19 cellular contexts compared by ENCODE assay signal in genomic region chr3:43176666-43177065, GRCh38.
DNase-seq lines count a peak whose midpoint lies in the region; ATAC-seq lines count a peak whose summit lies in the region.
"Had no signal": no experiment of that assay in that cellular context is flagged by ENCODE, and none has a peak within 500 bp of the region (broad histone marks: within the 10 kb centered on the region; RNA-seq: fewer than 3 reads in every experiment).

No MANE protein-coding gene starts in this region.

- intact Hi-C loops in dendritic cell treated with granulocyte-macrophage colony-stimulating factor and Interleukin-4, amounts not matched to agents 40 ng/mL and 50 ng/mL, for 4 days (cut with micrococcal nuclease): no loop called here

- peaks cover 15% of the 10 kb centered on the region for H3K9me3 Mint-ChIP-seq in dendritic cell treated with granulocyte-macrophage colony-stimulating factor and Interleukin-4, amounts not matched to agents 40 ng/mL and 50 ng/mL, for 4 days

- H3K4me1 Mint-ChIP-seq in dendritic cell treated with granulocyte-macrophage colony-stimulating factor and Interleukin-4, amounts not matched to agents 40 ng/mL and 50 ng/mL, for 4 days (ENCODE audit: low read depth): peaks cover 52% of the 10 kb centered on the region

- H3K27me3 Mint-ChIP-seq in dendritic cell treated with granulocyte-macrophage colony-stimulating factor and Interleukin-4, amounts not matched to agents 40 ng/mL and 50 ng/mL, for 4 days: no peaks in the 10 kb centered on the region

- H3K27ac Mint-ChIP-seq in dendritic cell treated with granulocyte-macrophage colony-stimulating factor and Interleukin-4, amounts not matched to agents 40 ng/mL and 50 ng/mL, for 4 days: peak overlapping the region; percentile 59

- ATAC-seq in GM21529 (IDR thresholded peaks at IDR 0.05; ENCODE audit: unreplicated experiment): no peak

- peak; percentile 12 for DNase-seq in NCI-H2171 treated with DMSO at 0.1 percent for 48 hours (lab: John Stamatoyannopoulos, UW)
- no peak for DNase-seq in NCI-H2171 (lab: John Stamatoyannopoulos, UW)
- DNase-seq in KBM-7: peak; percentile 21
- peak; percentile 8 for DNase-seq in myocyte (ENCODE audit: low read depth)
- DNase-seq in NCI-H1417 treated with DMSO at 0.1 percent for 48 hours (lab: John Stamatoyannopoulos, UW): no peak
- DNase-seq in GM19238 (ENCODE audit: insufficient read length, low spot score): no peak
- DNase-seq: activated CD4-positive, CD25-positive, alpha-beta regulatory T cell; activated T-cell treated with anti-CD3 and anti-CD28 coated beads for 4 hours; colonic mucosa; COR-L47; MV-4-11; OCI-M1; sigmoid colon; stimulated activated CD4-positive, alpha-beta T cell treated with anti-CD3 and anti-CD28 coated beads, Interleukin-4, amount 100 ng/mL, for 1 hour; SW 1271; trophoblast cell had no signal

- no peaks in the 10 kb centered on the region for H3K36me3 Mint-ChIP-seq in dendritic cell treated with granulocyte-macrophage colony-stimulating factor and Interleukin-4, amounts not matched to agents 40 ng/mL and 50 ng/mL, for 4 days (ENCODE audit: low read depth)

- in situ Hi-C loops in KBM-7 (cut with MboI; ENCODE audit: low pct_unique_long_range_greater_than_20kb, low sequenced_read_pairs): no loop called here

- no peak overlapping the region for H3K4me3 Mint-ChIP-seq in dendritic cell treated with granulocyte-macrophage colony-stimulating factor and Interleukin-4, amounts not matched to agents 40 ng/mL and 50 ng/mL, for 4 days
- H3K4me3 Mint-ChIP-seq: neural crest cell had no signal

Comparison
In these comparisons a context has a peak if more than half of its experiments do, and no peak if none do; other contexts are left out.
1. DNase-seq: peak in NCI-H2171 treated with DMSO at 0.1 percent for 48 hours (single experiment), KBM-7 (single experiment) and myocyte (single experiment); none in NCI-H2171 (single experiment), NCI-H1417 treated with DMSO at 0.1 percent for 48 hours (single experiment) and GM19238 (single experiment).